Comparison of ENCODE assay signal across 20 cellular contexts in the genomic region with DNA sequence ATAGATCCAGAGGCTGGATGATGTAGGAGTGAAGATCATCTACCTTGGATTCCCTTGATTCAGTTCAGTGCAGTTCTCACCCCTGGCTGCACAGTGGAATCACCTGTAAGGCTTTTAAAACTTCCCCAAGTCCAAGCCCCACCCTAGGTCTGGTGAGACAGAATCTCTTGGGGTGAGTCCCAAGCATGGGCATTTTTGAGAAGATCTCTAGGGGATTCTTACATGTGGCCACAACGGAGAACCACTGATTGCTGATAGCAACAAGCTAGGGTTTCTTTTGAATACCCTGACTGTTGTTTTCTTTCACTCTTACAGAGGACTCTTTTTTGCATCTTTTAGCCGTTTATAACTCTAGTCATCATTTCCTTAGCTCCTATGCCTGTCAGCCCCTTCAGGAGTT.
"Had no signal": no experiment of that assay in that cellular context is flagged by ENCODE, and none has a peak within 500 bp of the region (broad histone marks: within the 10 kb centered on the region; RNA-seq: fewer than 3 reads in every experiment).

No MANE protein-coding gene starts in this region.

- H3K27me3 ChIP-seq: esophagus squamous epithelium, gastroesophageal sphincter, right atrium auricular region, spleen, transverse colon had no signal

- H3K4me1 ChIP-seq: esophagus squamous epithelium, parathyroid adenoma, right atrium auricular region, spleen, transverse colon had no signal

- ATAC-seq: gastroesophageal sphincter; left cardiac atrium; naive thymus-derived CD4-positive, alpha-beta T cell had no signal

- H3K4me3 ChIP-seq: esophagus squamous epithelium, gastroesophageal sphincter, right atrium auricular region, spleen, transverse colon had no signal

- H3K9ac ChIP-seq: parathyroid adenoma had no signal

- H3K79me2 ChIP-seq: parathyroid adenoma had no signal

- H3K27ac ChIP-seq: epithelial cell of prostate, esophagus squamous epithelium, gastroesophageal sphincter, parathyroid adenoma, spleen, transverse colon, VCaP had no signal

- H3K36me3 ChIP-seq: esophagus squamous epithelium, gastroesophageal sphincter, right atrium auricular region, spleen, transverse colon had no signal

- FAIRE-seq: keratinocyte, TTC549 had no signal

- H2AFZ ChIP-seq: parathyroid adenoma had no signal

- DNase-seq: activated CD4-positive, alpha-beta memory T cell treated with anti-CD3 and anti-CD28 coated beads for 36 hours; activated CD4-positive, alpha-beta T cell treated with anti-CD3 and anti-CD28 coated beads for 4 hours; activated CD8-positive, alpha-beta memory T cell treated with anti-CD3 and anti-CD28 coated beads, Interleukin-2, amount 50 U/mL, for 48 hours; activated gamma-delta T cell; activated naive CD4-positive, alpha-beta T cell treated with anti-CD3 and anti-CD28 coated beads, Interleukin-2, amount 10 ng/mL, durations not matched to agents 7 days and 5 days; activated T-cell treated with anti-CD3 and anti-CD28 coated beads, Interleukin-2, amount 50 U/mL, for 24 hours; esophagus squamous epithelium; hippocampal formation; naive thymus-derived CD4-positive, alpha-beta T cell; spleen; stimulated activated naive CD4-positive, alpha-beta T cell treated with Interleukin-2 at 50 U/mL for 16 hours; transverse colon had no signal

- H3K9me3 ChIP-seq: esophagus squamous epithelium, gastroesophageal sphincter, right atrium auricular region, transverse colon had no signal
